ENCODE assay signal across 9 cellular contexts in genomic region chr6:35453236-35453635, GRCh38. TPM values are rescaled to one million over a fixed set of nuclear protein-coding genes. Genes with fewer than 3 reads are reported as not detected.
DNase-seq lines count a peak whose midpoint lies in the region; TF ChIP-seq lines count a peak whose summit lies in the region.
"Had no signal": no experiment of that assay in that cellular context is flagged by ENCODE, and none has a peak within 500 bp of the region (broad histone marks: within the 10 kb centered on the region; RNA-seq: fewer than 3 reads in every experiment).

No MANE protein-coding gene starts in this region.

- H3K27ac ChIP-seq in CD4-positive, alpha-beta memory T cell (ENCODE audit: low read depth, low read length) = peak overlapping the region; percentile 59

- no peaks in the 10 kb centered on the region for H3K9me3 Mint-ChIP-seq in CD4-positive, alpha-beta memory T cell
- no peaks in the 10 kb centered on the region for H3K9me3 Mint-ChIP-seq in neural crest cell

- POLR2A ChIA-PET in CD4-positive, alpha-beta memory T cell (lab: Charles Lee; ENCODE audit: partially characterized antibody) = interaction anchor here (0.7 to 7.5 kb wide), 6 partner anchors 15 to 143 kb away, joined by 3 to 107 read pairs (median 7); partner anchors contain the start of genes PPARD, RPL10A and TEAD3

- peaks cover 6% of the 10 kb centered on the region for H3K36me3 ChIP-seq in CD4-positive, alpha-beta memory T cell (ENCODE audit: insufficient read depth, low read length)

- peak overlapping the region in 5 of 7 donors; percentile 4 to 83 (median 66) for H3K27ac Mint-ChIP-seq in CD4-positive, alpha-beta memory T cell
- H3K27ac Mint-ChIP-seq in neural crest cell (ENCODE audit: unreplicated experiment) = no peak overlapping the region

- peaks cover 29 to 53% (median 39%) of the 10 kb centered on the region in 4 donors for H3K4me1 Mint-ChIP-seq in CD4-positive, alpha-beta memory T cell
- H3K4me1 Mint-ChIP-seq in neural crest cell = peaks cover 38% of the 10 kb centered on the region

- CTCF ChIA-PET in CD4-positive, alpha-beta memory T cell (lab: Charles Lee; ENCODE audit: partially characterized antibody) = interaction anchor here (0.8 to 11.9 kb wide), 8 partner anchors 14 to 157 kb away, joined by 3 to 243 read pairs (median 6); partner anchors contain the start of genes DEF6, PPARD and RPL10A

- peak overlapping the region in 1 of 2 donors; percentile 66 for H3K4me3 ChIP-seq in CD4-positive, alpha-beta memory T cell (ENCODE audit: low read length in 2 of 2)
- H3K4me3 ChIP-seq in LNCaP clone FGC (ENCODE audit: low read depth, low read length) (peak overlapping the region; percentile 58), choroid plexus epithelial cell (ENCODE audit: low read depth, low read length) (peak overlapping the region; percentile 73)

- intact Hi-C loops in CD4-positive, alpha-beta memory T cell (cut with micrococcal nuclease) = loop anchor here (5.0 kb wide), 1 partner anchor 284 kb away; the partner anchor contains the start of gene ARMC12

- no peak for DNase-seq in CD4-positive, alpha-beta memory T cell
- DNase-seq in LNCaP clone FGC (ENCODE audit: low read depth) (no peak), choroid plexus epithelial cell (ENCODE audit: low read depth) (no peak), neural crest cell (ENCODE audit: low read depth, low spot score) (no peak), foreskin melanocyte (no peak), NCI-H82 treated with DMSO at 0.1 percent for 48 hours (lab: John Stamatoyannopoulos, UW; ENCODE audit: unreplicated experiment) (no peak), NOMO-1 treated with DMSO at 0.1 percent for 48 hours (lab: John Stamatoyannopoulos, UW; ENCODE audit: unreplicated experiment) (no peak), NCI-H2107 treated with DMSO at 0.1 percent for 48 hours (lab: John Stamatoyannopoulos, UW; ENCODE audit: unreplicated experiment) (no peak)
- DNase-seq: activated CD8-positive, alpha-beta memory T cell treated with anti-CD3 and anti-CD28 coated beads, Interleukin-2, amount 50 U/mL, for 4 hours had no signal

- peaks cover 15 to 19% of the 10 kb centered on the region in 2 donors for H3K36me3 Mint-ChIP-seq in CD4-positive, alpha-beta memory T cell
- peaks cover 9% of the 10 kb centered on the region for H3K36me3 Mint-ChIP-seq in neural crest cell (ENCODE audit: low read depth)

- H3K9me3 ChIP-seq in CD4-positive, alpha-beta memory T cell (ENCODE audit: control insufficient read depth in 1 of 2, low read length in 2 of 2) = no peaks in the 10 kb centered on the region

- peak overlapping the region; percentile 81 to 91 (median 86) for H3K4me3 Mint-ChIP-seq in CD4-positive, alpha-beta memory T cell
- H3K4me3 Mint-ChIP-seq in neural crest cell = peak overlapping the region; percentile 86

- TF ChIP-seq CTCF in LNCaP clone FGC (IDR thresholded peaks at IDR 0.05; ENCODE audit: control insufficient read depth, extremely low read depth, insufficient read depth) (no peak), choroid plexus epithelial cell (conservative IDR thresholded peaks at IDR 0.05; ENCODE audit: low read depth, low read length) (no peak), neural crest cell (conservative IDR thresholded peaks at IDR 0.05) (no peak)

- peaks cover 40% of the 10 kb centered on the region for H3K4me1 ChIP-seq in CD4-positive, alpha-beta memory T cell (ENCODE audit: insufficient read depth, low read length)

- H3K27me3 ChIP-seq in CD4-positive, alpha-beta memory T cell (ENCODE audit: insufficient read depth, low read length) = no peaks in the 10 kb centered on the region

- no peaks in the 10 kb centered on the region for H3K27me3 Mint-ChIP-seq in CD4-positive, alpha-beta memory T cell
- no peaks in the 10 kb centered on the region for H3K27me3 Mint-ChIP-seq in neural crest cell (ENCODE audit: low read depth)

RNA-seq across cellular contexts. Expression of gene FANCE, which starts 1.1 kb away (rescaled TPM):
- 1 to 10 TPM; 8.9 to 9.0 TPM for total RNA-seq in CD4-positive, alpha-beta memory T cell
- polyA plus RNA-seq in CD4-positive, alpha-beta memory T cell = 1 to 10 TPM; 5.4 to 7.0 TPM
- 18.8 and 20.4 TPM in 2 replicates for total RNA-seq in neural crest cell

RNA-seq across cellular contexts. Expression of gene RPL10A, which starts 15.0 kb away (rescaled TPM):
- total RNA-seq in CD4-positive, alpha-beta memory T cell = 1,000 to 10,000 TPM; 1,978 to 2,070 TPM
- polyA plus RNA-seq in CD4-positive, alpha-beta memory T cell = 1,000 to 10,000 TPM in 1 of 2 donors, 100 to 1,000 TPM in 1; 844 to 1,085 TPM
- total RNA-seq in neural crest cell = 1,717 and 1,733 TPM in 2 replicates

RNA-seq across cellular contexts. Expression of gene TEAD3, which starts 43.6 kb away (rescaled TPM):
- total RNA-seq in CD4-positive, alpha-beta memory T cell = under 1 TPM in 1 of 2 experiments, not detected in 1; 0.20 TPM
- under 1 TPM in 1 of 2 donors, not detected in 1; 0.08 TPM for polyA plus RNA-seq in CD4-positive, alpha-beta memory T cell
- 18.0 and 19.2 TPM in 2 replicates for total RNA-seq in neural crest cell

RNA-seq across cellular contexts. Expression of gene TULP1, which starts 59.5 kb away (rescaled TPM):
- not detected for total RNA-seq in CD4-positive, alpha-beta memory T cell
- polyA plus RNA-seq in CD4-positive, alpha-beta memory T cell = not detected
- total RNA-seq in neural crest cell = not detected in 2 replicates

Comparison
In these comparisons a context has a peak if more than half of its experiments do, and no peak if none do; other contexts are left out.
1. RNA of gene TEAD3, which starts 43.6 kb away (total RNA-seq): 18.0 to 19.2 TPM in neural crest cell; 0.20 TPM in CD4-positive, alpha-beta memory T cell; every median in the first group is over 10 times any median in the second.